In the genomic region with DNA sequence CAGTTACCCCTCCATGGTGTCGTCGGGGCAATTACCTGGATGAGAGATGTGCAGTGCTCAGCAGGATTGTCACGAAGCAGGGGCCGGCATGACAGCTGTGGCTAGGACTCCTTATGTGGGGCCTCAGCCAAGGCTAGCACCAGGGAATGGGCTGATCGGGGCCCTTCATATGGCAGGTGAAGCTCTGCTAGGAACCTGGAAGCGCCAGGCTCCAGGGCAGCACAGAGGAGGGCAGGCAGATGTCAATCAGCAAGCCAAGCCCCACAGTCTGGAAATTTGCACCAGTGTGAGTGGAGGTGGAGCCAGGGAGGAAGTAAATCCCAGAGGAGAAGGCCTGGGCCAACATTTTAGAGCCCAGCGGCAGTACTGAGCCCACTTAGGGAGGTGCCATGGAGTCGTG, we compare ENCODE assay signal across 21 cellular contexts. TPM values are rescaled to one million over a fixed set of nuclear protein-coding genes. Genes with fewer than 3 reads are reported as not detected.
DNase-seq lines count a peak whose midpoint lies in the region; FAIRE-seq and TF ChIP-seq lines count a peak whose summit lies in the region.
"Had no signal": no experiment of that assay in that cellular context is flagged by ENCODE, and none has a peak within 500 bp of the region (broad histone marks: within the 10 kb centered on the region; RNA-seq: fewer than 3 reads in every experiment).

No MANE protein-coding gene starts in this region.

- H3K23me2 ChIP-seq in H1 (ENCODE audit: low read depth, low read length): peaks cover 4% of the 10 kb centered on the region; the same call in 1 of the 2 replicates

- H3K79me1 ChIP-seq in H1 (ENCODE audit: low read depth, low read length): peaks cover 4% of the 10 kb centered on the region; the same call in 1 of the 2 replicates
- H3K79me1 ChIP-seq in neuronal stem cell (ENCODE audit: low read depth, low read length): peaks cover 4% of the 10 kb centered on the region

- H3K27ac ChIP-seq in H1 (ENCODE audit: low read depth, low read length) (no peak overlapping the region), neuronal stem cell (replicated peaks; ENCODE audit: low read length) (no peak overlapping the region), ascending aorta (no peak overlapping the region), thyroid gland (no peak overlapping the region)
- H3K27ac ChIP-seq: 22Rv1, A549, BLaER1 had no signal

- no peak overlapping the region for H3K23ac ChIP-seq in H1 (ENCODE audit: insufficient read length)
- H3K23ac ChIP-seq in neuronal stem cell (ENCODE audit: low read depth, low read length, poor library complexity): no peak overlapping the region

- H2BK12ac ChIP-seq in H1 (ENCODE audit: low read depth, low read length) (peak overlapping the region; percentile 14), neuronal stem cell (ENCODE audit: low read length) (no peak overlapping the region)

- H2BK120ac ChIP-seq in H1 (replicated peaks; ENCODE audit: low read depth, low read length) (no peak overlapping the region), neuronal stem cell (ENCODE audit: low read depth, low read length) (no peak overlapping the region)

- no peak for TF ChIP-seq CTCF in H1 (IDR thresholded peaks at IDR 0.05; ENCODE audit: control extremely low read depth in 1 of 3, insufficient read depth in 1 of 3, low read depth in 1 of 3, low read length in 3 of 3)
- TF ChIP-seq CTCF in ascending aorta (IDR thresholded peaks at IDR 0.05): no peak
- TF ChIP-seq CTCF in thyroid gland (IDR thresholded peaks at IDR 0.05): no peak

- no peak overlapping the region for H3K14ac ChIP-seq in H1 (ENCODE audit: insufficient read length)
- peak overlapping the region; percentile 86 for H3K14ac ChIP-seq in neuronal stem cell (ENCODE audit: low read length)

- H2AFZ ChIP-seq in H1 (ENCODE audit: low read length) (no peak overlapping the region), neuronal stem cell (ENCODE audit: low read length) (no peak overlapping the region)
- H2AFZ ChIP-seq: GM23338 had no signal

- POLR2A ChIA-PET in H1 (lab: Charles Lee; ENCODE audit: partially characterized antibody): interaction anchor here (1.4 kb wide), 1 partner anchor 11 kb away, joined by 3 read pairs; no protein-coding TSS in a partner anchor

- no peak for FAIRE-seq in H1 (lab: Jason Lieb, UNC)
- FAIRE-seq: A549, HepG2 had no signal

- H3K79me2 ChIP-seq in H1 (ENCODE audit: control insufficient read depth in 1 of 2, insufficient read depth in 2 of 2, low read length in 2 of 2): peaks cover 0 to 19% of the 10 kb centered on the region in 2 experiments; a peak in 2 of 4 replicates

- H2AK5ac ChIP-seq in H1 (ENCODE audit: low read depth, low read length) (no peak overlapping the region), neuronal stem cell (ENCODE audit: low read depth, low read length) (no peak overlapping the region)

- H3K9ac ChIP-seq in H1 (replicated peaks in 1 of 4; ENCODE audit: extremely low read depth in 1 of 4, low read depth in 3 of 4, low read length in 3 of 4) (no peak overlapping the region), neuronal stem cell (ENCODE audit: low read depth, low read length, poor library complexity) (no peak overlapping the region)
- H3K9ac ChIP-seq: BLaER1 had no signal

- peaks cover 0 to 15% (median 5%) of the 10 kb centered on the region in 4 experiments; a peak in 3 of 8 replicates for H3K36me3 ChIP-seq in H1 (ENCODE audit: control insufficient read depth in 2 of 4, insufficient read depth in 4 of 4, low read length in 3 of 4)
- peaks cover 0 to 7% of the 10 kb centered on the region in 2 donors for H3K36me3 ChIP-seq in neuronal stem cell (replicated peaks in 1 of 2; ENCODE audit: control insufficient read depth in 2 of 2, insufficient read depth in 2 of 2, low read length in 2 of 2)
- no peaks in the 10 kb centered on the region for H3K36me3 ChIP-seq in ascending aorta
- H3K36me3 ChIP-seq in thyroid gland: no peaks in the 10 kb centered on the region
- H3K36me3 ChIP-seq: BLaER1 had no signal

- TF ChIP-seq RAD21 in H1 (IDR thresholded peaks at IDR 0.05 in 1 of 2, conservative IDR thresholded peaks at IDR 0.05 in 1 of 2; ENCODE audit: low read depth in 2 of 2, low read length in 2 of 2): no peak

- H4K20me1 ChIP-seq in H1 (replicated peaks in 1 of 2; ENCODE audit: control insufficient read depth in 1 of 2, insufficient read depth in 2 of 2, low read length in 2 of 2): peaks cover 1 to 13% of the 10 kb centered on the region in 2 experiments
- H4K20me1 ChIP-seq: BLaER1 had no signal

- H2BK20ac ChIP-seq in H1 (ENCODE audit: low read length): no peak overlapping the region

- H3K4me3 ChIP-seq in H1 (ENCODE audit: extremely low read depth in 1 of 4, insufficient read depth in 2 of 4, low read depth in 3 of 4, low read length in 4 of 4) (no peak overlapping the region), neuronal stem cell (ENCODE audit: low read length in 2 of 2) (no peak overlapping the region), ascending aorta (no peak overlapping the region), thyroid gland (replicated peaks in 1 of 3) (no peak overlapping the region)
- H3K4me3 ChIP-seq: A549, BLaER1, GM23338 had no signal

- H2BK5ac ChIP-seq in H1 (ENCODE audit: low read depth, low read length) (no peak overlapping the region), neuronal stem cell (ENCODE audit: low read length) (no peak overlapping the region)

- H3K18ac ChIP-seq in H1 (ENCODE audit: extremely low read depth, low read length) (peak overlapping the region; percentile 49), neuronal stem cell (ENCODE audit: low read length) (peak overlapping the region; percentile 33)

- 91% methylated on average over 8 of the region's 8 CpGs; no CpG with 5 or more reads in 1 of the 2 experiments for WGBS in H1 (ENCODE audit: extremely low coverage in 1 of 2, insufficient coverage in 1 of 2, insufficient read length in 1 of 2, insufficient replicate concordance in 2 of 2, low coverage in 1 of 2, low lambda C conversion rate in 2 of 2, missing lambda C conversion rate in 1 of 2), 2 experiments
- no CpG with 5 or more reads among the region's 8 CpGs for WGBS in neuronal stem cell (ENCODE audit: extremely low coverage in 2 of 2, insufficient read length in 2 of 2, insufficient replicate concordance in 1 of 2), 2 donors
- 85 to 87% methylated on average over 7 to 8 of the region's 8 CpGs for WGBS in thyroid gland, 2 donors

- no peak overlapping the region for H4K91ac ChIP-seq in H1 (replicated peaks; ENCODE audit: insufficient read length, low read length)
- H4K91ac ChIP-seq in neuronal stem cell (ENCODE audit: low read depth, low read length, poor library complexity): peak overlapping the region; percentile 56

- H3K4ac ChIP-seq in H1 (replicated peaks; ENCODE audit: insufficient read length, low read depth, low read length) (no peak overlapping the region), neuronal stem cell (ENCODE audit: low read length) (no peak overlapping the region)

- H3K56ac ChIP-seq in H1 (replicated peaks; ENCODE audit: insufficient read length, low read depth, low read length): no peak overlapping the region

- no peak for TF ChIP-seq EP300 in H1 (IDR thresholded peaks at IDR 0.05; ENCODE audit: borderline replicate concordance in 1 of 2, low read depth in 2 of 2, low read length in 2 of 2)

- H3K27me3 ChIP-seq in H1 (replicated peaks in 1 of 4; ENCODE audit: control insufficient read depth in 3 of 4, extremely low read depth in 1 of 4, insufficient read depth in 3 of 4, low read length in 3 of 4) (no peaks in the 10 kb centered on the region), neuronal stem cell (ENCODE audit: control insufficient read depth in 3 of 3, insufficient read depth in 3 of 3, low read depth in 1 of 3, low read length in 3 of 3) (no peaks in the 10 kb centered on the region), ascending aorta (no peaks in the 10 kb centered on the region), thyroid gland (no peaks in the 10 kb centered on the region)
- H3K27me3 ChIP-seq: BLaER1 had no signal

- H2BK15ac ChIP-seq in H1 (ENCODE audit: low read length) (0 out of 2 replicates have a peak overlapping the region, but pooled peaks have one; percentile 8), neuronal stem cell (ENCODE audit: low read length) (no peak overlapping the region)

- H3K4me1 ChIP-seq in H1 (replicated peaks in 1 of 4; ENCODE audit: control insufficient read depth in 3 of 4, insufficient read depth in 4 of 4, low read length in 3 of 4): peaks cover 8 to 23% (median 18%) of the 10 kb centered on the region in 4 experiments
- peaks cover 0 to 18% of the 10 kb centered on the region in 2 donors for H3K4me1 ChIP-seq in neuronal stem cell (ENCODE audit: control insufficient read depth in 2 of 2, insufficient read depth in 1 of 2, low read depth in 1 of 2, low read length in 2 of 2)
- no peaks in the 10 kb centered on the region for H3K4me1 ChIP-seq in ascending aorta
- peaks cover 0 to 7% of the 10 kb centered on the region in 2 donors for H3K4me1 ChIP-seq in thyroid gland

- CTCF ChIA-PET in H1 (lab: Charles Lee; ENCODE audit: partially characterized antibody): interaction anchor here (2.0 kb wide), 1 partner anchor 14 kb away, joined by 5 read pairs; no protein-coding TSS in a partner anchor

- no peak overlapping the region for H4K8ac ChIP-seq in H1 (ENCODE audit: extremely low read depth, insufficient read depth, low read length)
- no peak overlapping the region for H4K8ac ChIP-seq in neuronal stem cell (ENCODE audit: low read depth, low read length)

- intact Hi-C loops in ascending aorta (cut with DNase I) (no loop called here), thyroid gland (cut with DNase I) (no loop called here)

- H3K4me2 ChIP-seq in H1 (ENCODE audit: insufficient read depth in 1 of 2, low read depth in 2 of 2, low read length in 2 of 2) (no peak overlapping the region), neuronal stem cell (ENCODE audit: insufficient read depth, low read length, poor library complexity, severe bottlenecking) (no peak overlapping the region)
- H3K4me2 ChIP-seq: A549, GM23338 had no signal

- peak; percentile 13 for DNase-seq in activated CD8-positive, alpha-beta memory T cell treated with anti-CD3 and anti-CD28 coated beads for 24 hours
- DNase-seq in activated CD8-positive, alpha-beta memory T cell treated with anti-CD3 and anti-CD28 coated beads, Interleukin-2, amount 50 U/mL, for 48 hours: no peak
- DNase-seq in H1 (ENCODE audit: low read depth in 1 of 2, low spot score in 2 of 2) (no peak), neuronal stem cell (ENCODE audit: low spot score) (no peak), ascending aorta (ENCODE audit: low spot score in 2 of 2) (no peak), thyroid gland (no peak), erythroblast (lab: John Stamatoyannopoulos, UW) (no peak)
- peak; percentile 4 for DNase-seq in stimulated activated CD8-positive, alpha-beta memory T cell treated with anti-CD3 and anti-CD28 coated beads, Interleukin-4, amount 100 ng/mL, for 48 hours
- DNase-seq: AML-193; CD4-positive, alpha-beta memory T cell; DMS153; DMS79; GDM1; H7 had no signal

- no peak overlapping the region for H4K5ac ChIP-seq in H1 (ENCODE audit: insufficient read length, low read depth, low read length)

- no peaks in the 10 kb centered on the region for H3K9me3 ChIP-seq in H1 (ENCODE audit: insufficient read depth in 2 of 2, low read depth in 1 of 2, low read length in 1 of 2)
- peaks cover 0 to 5% of the 10 kb centered on the region in 2 donors for H3K9me3 ChIP-seq in neuronal stem cell (replicated peaks in 1 of 2; ENCODE audit: control insufficient read depth in 2 of 2, insufficient read depth in 1 of 2, low read depth in 1 of 2, low read length in 2 of 2)
- no peaks in the 10 kb centered on the region for H3K9me3 ChIP-seq in ascending aorta
- no peaks in the 10 kb centered on the region for H3K9me3 ChIP-seq in thyroid gland
- H3K9me3 ChIP-seq: A549, BLaER1 had no signal

- TF ChIP-seq POLR2A in H1 (IDR thresholded peaks at IDR 0.05; ENCODE audit: control extremely low read depth in 1 of 2, low read depth in 2 of 2, low read length in 2 of 2): no peak
- no peak for TF ChIP-seq POLR2A in thyroid gland (IDR thresholded peaks at IDR 0.05)
- no peak for TF ChIP-seq POLR2A in erythroblast (IDR thresholded peaks at IDR 0.05; ENCODE audit: low read length)

RNA-seq across cellular contexts. Expression of a gene that starts 21.2 kb away (rescaled TPM):
- 5.9 and 6.5 TPM in 2 replicates for total RNA-seq in H1 (2021; fragmentation: NEBNext Ultra II Directional; extraction: Animal tissue kit (Norgen Biotek cat#: 25700))
- 7.8 and 9.1 TPM in 2 replicates for polyA plus RNA-seq in H1 (2011; rRNA removed)
- 7.3 TPM for polyA plus RNA-seq in H1 (2011; cell fraction: cytosol; rRNA removed)
- polyA plus RNA-seq in H1 (2011; cell fraction: nucleus; rRNA removed): 12.8 TPM
- 8.3 to 8.8 TPM (median 8.6 TPM) in 4 replicates for polyA plus RNA-seq in H1 (2012, experiment 1 of 2)
- polyA plus RNA-seq in H1 (2012, experiment 2 of 2): 8.3 TPM
- polyA plus RNA-seq in H1 (2013, experiment 1 of 2): 1.5 TPM
- polyA plus RNA-seq in H1 (2013, experiment 2 of 2): 1.2 TPM
- polyA minus RNA-seq in H1 (2011; rRNA and poly(A)+ RNA removed): 11.7 and 14.3 TPM in 2 replicates
- polyA minus RNA-seq in H1 (2011; cell fraction: cytosol; rRNA and poly(A)+ RNA removed): 4.0 TPM
- 16.0 TPM for polyA minus RNA-seq in H1 (2011; cell fraction: nucleus; rRNA and poly(A)+ RNA removed)
- polyA plus RNA-seq in neuronal stem cell (2013, experiment 1 of 2): 1.8 TPM
- polyA plus RNA-seq in neuronal stem cell (2013, experiment 2 of 2): 1.7 TPM
- total RNA-seq in ascending aorta (13.7 TPM), thyroid gland (10 to 100 TPM in 2 of 4 donors, 1 to 10 TPM in 2; 8.3 to 12.4 (median 10.2) TPM)
- total RNA-seq: CD4-positive, alpha-beta memory T cell; HepG2 had no signal
- polyA plus RNA-seq: CD14-positive monocyte; CD4-positive, alpha-beta memory T cell; HepG2; IgD-negative memory B cell had no signal

Comparison
In these comparisons a context has a peak if more than half of its experiments do, and no peak if none do; other contexts are left out.
1. DNase-seq: peak in activated CD8-positive, alpha-beta memory T cell treated with anti-CD3 and anti-CD28 coated beads for 24 hours (single experiment) and stimulated activated CD8-positive, alpha-beta memory T cell treated with anti-CD3 and anti-CD28 coated beads, Interleukin-4, amount 100 ng/mL, for 48 hours (single experiment); none in activated CD8-positive, alpha-beta memory T cell treated with anti-CD3 and anti-CD28 coated beads, Interleukin-2, amount 50 U/mL, for 48 hours (single experiment), H1 (0 of 2), neuronal stem cell (single experiment), ascending aorta (0 of 2), thyroid gland (0 of 2) and erythroblast (0 of 2).